Comparison of ENCODE assay signal across 24 cellular contexts in the genomic region with DNA sequence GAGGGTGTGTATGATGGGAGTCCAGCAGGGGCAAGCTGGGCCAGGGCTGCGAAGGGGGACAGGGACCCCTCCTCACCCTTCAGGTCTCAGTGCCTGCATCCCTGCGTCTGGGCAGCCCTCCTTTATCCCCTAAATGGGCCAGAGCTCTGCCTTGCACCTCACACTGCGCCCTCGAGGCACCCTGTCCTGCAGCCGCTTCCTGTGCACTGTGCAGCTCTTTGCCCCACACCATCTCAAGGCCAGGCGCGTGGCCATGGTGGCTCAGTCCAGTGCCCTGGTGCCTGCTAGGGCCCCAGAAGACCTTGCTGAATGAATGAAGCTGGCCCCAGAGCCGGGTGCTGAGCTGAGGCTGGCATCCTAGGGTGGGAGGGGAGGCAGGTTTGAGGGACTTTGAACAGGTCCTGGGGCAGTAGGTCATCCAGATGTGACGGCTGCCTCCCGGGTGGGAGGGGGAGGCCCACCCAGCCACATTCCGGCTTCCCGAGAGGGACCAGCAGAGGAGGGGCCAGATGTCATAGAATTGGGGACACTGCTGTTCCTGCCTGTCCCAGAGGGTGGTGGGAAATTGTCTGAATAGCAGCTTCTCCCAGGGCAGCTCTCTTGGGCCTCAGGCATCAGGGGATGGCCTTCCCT. TPM values are rescaled to one million over a fixed set of nuclear protein-coding genes. Genes with fewer than 3 reads are reported as not detected.
DNase-seq lines count a peak whose midpoint lies in the region; ATAC-seq, FAIRE-seq and TF ChIP-seq lines count a peak whose summit lies in the region.
"Had no signal": no experiment of that assay in that cellular context is flagged by ENCODE, and none has a peak within 500 bp of the region (broad histone marks: within the 10 kb centered on the region; RNA-seq: fewer than 3 reads in every experiment).

No MANE protein-coding gene starts in this region.

- no peak for DNase-seq in K562 (ENCODE audit: extremely low read depth in 1 of 4, low spot score in 3 of 4)
- DNase-seq in neural crest cell (ENCODE audit: low read depth, low spot score): no peak
- DNase-seq in HUDEP-2 (lab: John Stamatoyannopoulos, UW; ENCODE audit: unreplicated experiment in 76 of 76): no peak
- no peak for DNase-seq in stimulated activated CD4-positive, alpha-beta T cell treated with anti-CD3 and anti-CD28 coated beads, Interleukin-4, amount 100 ng/mL, for 4 hours
- DNase-seq in amygdala (lab: John Stamatoyannopoulos, UW): no peak
- DNase-seq: activated CD4-positive, alpha-beta memory T cell treated with anti-CD3 and anti-CD28 coated beads, Interleukin-2, amount 10 ng/mL, durations not matched to agents 7 days and 5 days; activated naive CD4-positive, alpha-beta T cell; central memory CD4-positive, alpha-beta T cell; KBM-7; left ventricle myocardium superior; NCI-H2171 treated with DMSO at 0.1 percent for 48 hours; NCI-H526 treated with DMSO at 0.1 percent for 48 hours; stimulated activated CD4-positive, alpha-beta T cell treated with anti-CD3 and anti-CD28 coated beads, Interleukin-2, amount 100 ng/mL, for 24 hours; stimulated activated naive CD4-positive, alpha-beta T cell; tibial artery had no signal

- TF ChIP-seq CTCF in K562 (IDR thresholded peaks at IDR 0.05 in 2 of 3, conservative IDR thresholded peaks at IDR 0.05 in 1 of 3; ENCODE audit: insufficient read depth in 2 of 3, low read depth in 1 of 3, low read length in 3 of 3): no peak
- no peak for TF ChIP-seq CTCF in neural crest cell (conservative IDR thresholded peaks at IDR 0.05)

- H3K36me3 ChIP-seq in ACC112 (ENCODE audit: insufficient read depth, low read length): no peaks in the 10 kb centered on the region
- peaks cover 41% of the 10 kb centered on the region for H3K36me3 ChIP-seq in HUES64 (ENCODE audit: insufficient read depth, low read length)
- peaks cover 50% of the 10 kb centered on the region; the same call in 2 of the 3 replicates for H3K36me3 ChIP-seq in K562 (ENCODE audit: control insufficient read depth, insufficient read depth, low read length)
- H3K36me3 ChIP-seq: prostate gland had no signal

- ATAC-seq in K562: no peak
- ATAC-seq in stimulated activated memory B cell treated with anti-CD40 and anti-IgM and Interleukin-4, amounts not matched to agents 10 μg/mL and 1 μg/mL and 100 μg/mL, for 72 hours: no peak
- ATAC-seq: activated CD4-positive, CD25-positive, alpha-beta regulatory T cell treated with anti-CD3 and anti-CD28 coated beads, Interleukin-2, amount 50 U/mL, for 24 hours; GM23338; left ventricle myocardium superior had no signal

- H4K20me1 ChIP-seq in K562 (replicated peaks; ENCODE audit: control insufficient read depth, insufficient read depth, low read length): 0 out of 2 replicates have a peak, but pooled peaks cover 5% of the 10 kb centered on the region

- peak overlapping the region; percentile 77 for H3K4me3 Mint-ChIP-seq in neural crest cell
- no peak overlapping the region for H3K4me3 Mint-ChIP-seq in stimulated activated memory B cell treated with anti-CD40 and anti-IgM and Interleukin-4, amounts not matched to agents 10 μg/mL and 1 μg/mL and 100 μg/mL, for 72 hours
- H3K4me3 Mint-ChIP-seq: activated CD4-positive, alpha-beta memory T cell treated with anti-CD3 and anti-CD28 coated beads, Interleukin-2, amount 10 ng/mL, durations not matched to agents 7 days and 5 days had no signal

- H3K4me1 ChIP-seq in ACC112 (ENCODE audit: control insufficient read depth, insufficient read depth, low read length, unreplicated experiment) (peaks cover 23% of the 10 kb centered on the region), HUES64 (ENCODE audit: insufficient read depth, low read length) (peaks cover 11% of the 10 kb centered on the region; the same call in 1 of the 2 replicates), K562 (replicated peaks in 1 of 2; ENCODE audit: control insufficient read depth in 2 of 2, insufficient read depth in 2 of 2, low read length in 2 of 2) (peaks cover 16 to 48% of the 10 kb centered on the region in 2 experiments; a peak in 4 of 5 replicates)

- H3K27ac ChIP-seq in ACC112 (ENCODE audit: low read depth, low read length): peak overlapping the region; percentile 70
- peak overlapping the region; percentile 41; the same call in 1 of the 2 replicates for H3K27ac ChIP-seq in HUES64 (ENCODE audit: low read depth, low read length)
- no peak overlapping the region for H3K27ac ChIP-seq in K562 (ENCODE audit: extremely low read depth, low read depth, low read length)
- H3K27ac ChIP-seq: C4-2B, HL-60, prostate gland, tibial artery had no signal

- intact Hi-C loops in K562 (cut with micrococcal nuclease): no loop called here

- H3K9me3 ChIP-seq in HUES64 (ENCODE audit: insufficient read depth, low read depth, low read length): no peaks in the 10 kb centered on the region
- no peaks in the 10 kb centered on the region for H3K9me3 ChIP-seq in K562 (replicated peaks; ENCODE audit: control insufficient read depth, insufficient read depth, low read depth, low read length)
- H3K9me3 ChIP-seq: prostate gland, tibial artery had no signal

- H3K9me3 Mint-ChIP-seq in neural crest cell: no peaks in the 10 kb centered on the region
- no peaks in the 10 kb centered on the region for H3K9me3 Mint-ChIP-seq in stimulated activated memory B cell treated with anti-CD40 and anti-IgM and Interleukin-4, amounts not matched to agents 10 μg/mL and 1 μg/mL and 100 μg/mL, for 72 hours
- H3K9me3 Mint-ChIP-seq: activated CD4-positive, alpha-beta memory T cell treated with anti-CD3 and anti-CD28 coated beads, Interleukin-2, amount 10 ng/mL, durations not matched to agents 7 days and 5 days; GM23338 had no signal

- no peak overlapping the region for H2AFZ ChIP-seq in ACC112 (ENCODE audit: low read length, unreplicated experiment)
- H2AFZ ChIP-seq in K562 (ENCODE audit: low read depth, low read length): no peak overlapping the region
- H2AFZ ChIP-seq: GM23338 had no signal

- H3K9me1 ChIP-seq in K562 (ENCODE audit: control insufficient read depth, insufficient read depth, low read length): no peaks in the 10 kb centered on the region

- H3K27ac Mint-ChIP-seq in neural crest cell (ENCODE audit: unreplicated experiment): no peak overlapping the region
- H3K27ac Mint-ChIP-seq in stimulated activated memory B cell treated with anti-CD40 and anti-IgM and Interleukin-4, amounts not matched to agents 10 μg/mL and 1 μg/mL and 100 μg/mL, for 72 hours: no peak overlapping the region
- H3K27ac Mint-ChIP-seq: activated CD4-positive, alpha-beta memory T cell treated with anti-CD3 and anti-CD28 coated beads, Interleukin-2, amount 10 ng/mL, durations not matched to agents 7 days and 5 days had no signal

- H3K4me2 ChIP-seq in K562 (ENCODE audit: insufficient read depth, low read length): no peak overlapping the region
- H3K4me2 ChIP-seq: GM23338 had no signal

- H3K4me1 Mint-ChIP-seq in neural crest cell: peaks cover 27% of the 10 kb centered on the region
- peaks cover 46% of the 10 kb centered on the region for H3K4me1 Mint-ChIP-seq in stimulated activated memory B cell treated with anti-CD40 and anti-IgM and Interleukin-4, amounts not matched to agents 10 μg/mL and 1 μg/mL and 100 μg/mL, for 72 hours

- no TSS peak for BruUV-seq in K562 (replicated peaks; lab: Mats Ljungman, UMichigan)

- no peaks in the 10 kb centered on the region for H3K36me3 Mint-ChIP-seq in neural crest cell (ENCODE audit: low read depth)
- H3K36me3 Mint-ChIP-seq in stimulated activated memory B cell treated with anti-CD40 and anti-IgM and Interleukin-4, amounts not matched to agents 10 μg/mL and 1 μg/mL and 100 μg/mL, for 72 hours: peaks cover 49% of the 10 kb centered on the region

- H3K9ac ChIP-seq in HUES64 (ENCODE audit: low read depth, low read length) (peak overlapping the region; percentile 24; the same call in 1 of the 2 replicates), K562 (ENCODE audit: insufficient read depth in 1 of 2, low read depth in 2 of 2, low read length in 2 of 2) (peak overlapping the region in 1 of 2 experiments; percentile 73; a peak in 2 of 4 replicates)

- TF ChIP-seq EP300 in K562 (IDR thresholded peaks at IDR 0.05; ENCODE audit: low read length): no peak

- TF ChIP-seq RAD21 in K562 (CRISPR knock-in tag; conservative IDR thresholded peaks at IDR 0.05 in 1 of 2, IDR thresholded peaks at IDR 0.05 in 1 of 2): no peak

- CTCF ChIA-PET in K562 (lab: Yijun Ruan, JAX; ENCODE audit: low intra/inter-chr PET ratio): no interaction called here

- H3K79me2 ChIP-seq in ACC112 (ENCODE audit: control insufficient read depth, insufficient read depth, low read length, unreplicated experiment): peaks cover 36% of the 10 kb centered on the region
- H3K79me2 ChIP-seq in K562 (ENCODE audit: control insufficient read depth, insufficient read depth, low read length): peaks cover 44% of the 10 kb centered on the region

- in situ Hi-C loops in K562 (cut with MboI): no loop called here

- WGBS in HUES64: 92% methylated on average over 12 of the region's 12 CpGs
- 93% methylated on average over 10 of the region's 12 CpGs for WGBS in K562 (ENCODE audit: insufficient coverage, low coverage, missing lambda C conversion rate)

- H3K27me3 Mint-ChIP-seq in neural crest cell (ENCODE audit: low read depth): no peaks in the 10 kb centered on the region
- H3K27me3 Mint-ChIP-seq in stimulated activated memory B cell treated with anti-CD40 and anti-IgM and Interleukin-4, amounts not matched to agents 10 μg/mL and 1 μg/mL and 100 μg/mL, for 72 hours: no peaks in the 10 kb centered on the region
- H3K27me3 Mint-ChIP-seq: activated CD4-positive, alpha-beta memory T cell treated with anti-CD3 and anti-CD28 coated beads, Interleukin-2, amount 10 ng/mL, durations not matched to agents 7 days and 5 days had no signal

- POLR2A ChIA-PET in K562 (lab: Yijun Ruan, JAX): interaction anchor here (0.5 to 7.7 kb wide), 5 partner anchors 9 to 94 kb away, joined by 3 to 78 read pairs (median 3); a partner anchor contains a TSS

- no peak overlapping the region for H3K4me3 ChIP-seq in ACC112 (ENCODE audit: low read depth, low read length)
- H3K4me3 ChIP-seq in HUES64 (ENCODE audit: low read length): no peak overlapping the region
- no peak overlapping the region for H3K4me3 ChIP-seq in K562
- H3K4me3 ChIP-seq: GM23338, prostate gland, tibial artery had no signal

- H3K27me3 ChIP-seq in ACC112 (ENCODE audit: insufficient read depth, low read length) (no peaks in the 10 kb centered on the region), HUES64 (ENCODE audit: insufficient read depth, low read length) (no peaks in the 10 kb centered on the region), K562 (ENCODE audit: control insufficient read depth in 2 of 2, insufficient read depth in 2 of 2, low read length in 2 of 2) (no peaks in the 10 kb centered on the region)
- H3K27me3 ChIP-seq: tibial artery had no signal

- TF ChIP-seq POLR2A in K562 (conservative IDR thresholded peaks at IDR 0.05): no peak

- FAIRE-seq in K562 (lab: Jason Lieb, UNC): no peak
- FAIRE-seq: endothelial cell of umbilical vein had no signal

RNA-seq across cellular contexts. Expression of a gene that starts 3.2 kb away (rescaled TPM):
- polyA plus RNA-seq in HUES64 (2013, experiment 1 of 2): 50.7 TPM
- 48.0 TPM for polyA plus RNA-seq in HUES64 (2013, experiment 2 of 2)
- 15.2 and 39.3 TPM in 2 replicates for total RNA-seq in K562 (2011; cell fraction: chromatin; rRNA removed; ENCODE audit: low replicate concordance)
- total RNA-seq in K562 (2011; cell fraction: nucleolus; rRNA removed): 28.5 and 28.7 TPM in 2 replicates
- total RNA-seq in K562 (2011; cell fraction: nucleoplasm; rRNA removed): 20.4 and 21.3 TPM in 2 replicates
- total RNA-seq in K562 (2014; rRNA removed) (43.5 and 67.6 TPM in 2 replicates), K562 (2014; rRNA removed; fragmentation: Illumina TruSeq; extraction: Trizol) (23.2 and 23.5 TPM in 2 replicates), K562 (2015; rRNA removed; fragmentation: Illumina TruSeq; extraction: Trizol) (32.7 and 33.2 TPM in 2 replicates), K562 (2021) (45.1 and 51.4 TPM in 2 replicates), neural crest cell (44.9 and 49.9 TPM in 2 replicates)
- polyA plus RNA-seq in K562 (2011; rRNA removed) (33.8 and 43.2 TPM in 2 replicates), K562 (2014; fragmentation: Illumina TruSeq; extraction: Trizol) (72.3 and 80.9 TPM in 2 replicates), K562 (2014; fragmentation: Nextera tagmentation; extraction: Ambion mirVana) (1 to 10 TPM; 1.4 to 4.3 TPM), K562 (2014; rRNA removed) (68.0 and 83.8 TPM in 2 replicates)
- polyA plus RNA-seq in K562 (2011; cell fraction: cytosol; rRNA removed): 30.2 and 37.1 TPM in 2 replicates
- 47.2 and 60.1 TPM in 2 replicates for polyA plus RNA-seq in K562 (2011; cell fraction: nucleus; rRNA removed)
- 77.4 and 90.9 TPM in 2 replicates for polyA plus RNA-seq in K562 (2012)
- polyA minus RNA-seq in K562 (2011; rRNA and poly(A)+ RNA removed): 13.6 and 18.4 TPM in 2 replicates
- polyA minus RNA-seq in K562 (2011; cell fraction: cytosol; rRNA and poly(A)+ RNA removed): 5.8 and 7.9 TPM in 2 replicates
- polyA minus RNA-seq in K562 (2011; cell fraction: nucleus; rRNA and poly(A)+ RNA removed): 8.5 and 8.7 TPM in 2 replicates

RNA-seq across cellular contexts. Expression of a gene that starts 6.9 kb away (rescaled TPM):
- 68.6 TPM for polyA plus RNA-seq in HUES64 (2013, experiment 1 of 2)
- polyA plus RNA-seq in HUES64 (2013, experiment 2 of 2): 78.5 TPM
- 19.6 and 23.8 TPM in 2 replicates for total RNA-seq in K562 (2011; cell fraction: chromatin; rRNA removed; ENCODE audit: low replicate concordance)
- total RNA-seq in K562 (2011; cell fraction: nucleolus; rRNA removed): 18.0 and 22.4 TPM in 2 replicates
- 12.5 and 22.0 TPM in 2 replicates for total RNA-seq in K562 (2011; cell fraction: nucleoplasm; rRNA removed)
- total RNA-seq in K562 (2014; rRNA removed) (191 and 236 TPM in 2 replicates), K562 (2014; rRNA removed; fragmentation: Illumina TruSeq; extraction: Trizol) (40.7 and 46.5 TPM in 2 replicates), K562 (2015; rRNA removed; fragmentation: Illumina TruSeq; extraction: Trizol) (66.9 and 67.3 TPM in 2 replicates), K562 (2021) (129 and 158 TPM in 2 replicates), neural crest cell (73.4 and 74.2 TPM in 2 replicates)
- polyA plus RNA-seq in K562 (2011; rRNA removed) (70.2 and 75.9 TPM in 2 replicates), K562 (2014; fragmentation: Illumina TruSeq; extraction: Trizol) (72.5 and 85.4 TPM in 2 replicates), K562 (2014; fragmentation: Nextera tagmentation; extraction: Ambion mirVana) (10 to 100 TPM; 11.5 to 20.6 TPM), K562 (2014; rRNA removed) (256 and 284 TPM in 2 replicates)
- 111 and 153 TPM in 2 replicates for polyA plus RNA-seq in K562 (2011; cell fraction: cytosol; rRNA removed)
- 45.5 and 64.0 TPM in 2 replicates for polyA plus RNA-seq in K562 (2011; cell fraction: nucleus; rRNA removed)
- polyA plus RNA-seq in K562 (2012): 69.4 and 92.1 TPM in 2 replicates
- 19.7 and 20.4 TPM in 2 replicates for polyA minus RNA-seq in K562 (2011; rRNA and poly(A)+ RNA removed)
- polyA minus RNA-seq in K562 (2011; cell fraction: cytosol; rRNA and poly(A)+ RNA removed): 15.6 and 16.5 TPM in 2 replicates
- polyA minus RNA-seq in K562 (2011; cell fraction: nucleus; rRNA and poly(A)+ RNA removed): 5.8 and 7.4 TPM in 2 replicates

RNA-seq across cellular contexts. Expression of a gene that starts 9.4 kb away (rescaled TPM):
- polyA plus RNA-seq in HUES64 (2013, experiment 1 of 2): 7.6 TPM
- 8.1 TPM for polyA plus RNA-seq in HUES64 (2013, experiment 2 of 2)
- total RNA-seq in K562 (2011; cell fraction: chromatin; rRNA removed; ENCODE audit: low replicate concordance): 2.0 TPM in 1 of 2 replicates, not detected in the other
- 4.0 and 4.2 TPM in 2 replicates for total RNA-seq in K562 (2011; cell fraction: nucleolus; rRNA removed)
- 1.5 and 1.8 TPM in 2 replicates for total RNA-seq in K562 (2011; cell fraction: nucleoplasm; rRNA removed)
- 5.0 and 5.8 TPM in 2 replicates for total RNA-seq in K562 (2014; rRNA removed)
- total RNA-seq in K562 (2014; rRNA removed; fragmentation: Illumina TruSeq; extraction: Trizol): 0.22 and 0.29 TPM in 2 replicates
- total RNA-seq in K562 (2015; rRNA removed; fragmentation: Illumina TruSeq; extraction: Trizol): 1.7 and 1.8 TPM in 2 replicates
- 5.6 and 6.6 TPM in 2 replicates for total RNA-seq in K562 (2021)
- polyA plus RNA-seq in K562 (2011; rRNA removed): 2.3 and 4.2 TPM in 2 replicates
- 6.2 and 11.3 TPM in 2 replicates for polyA plus RNA-seq in K562 (2011; cell fraction: cytosol; rRNA removed)
- 2.0 and 2.3 TPM in 2 replicates for polyA plus RNA-seq in K562 (2011; cell fraction: nucleus; rRNA removed)
- polyA plus RNA-seq in K562 (2012): 3.7 and 11.4 TPM in 2 replicates
- polyA plus RNA-seq in K562 (2014; fragmentation: Illumina TruSeq; extraction: Trizol): 0.97 and 2.3 TPM in 2 replicates
- polyA plus RNA-seq in K562 (2014; fragmentation: Nextera tagmentation; extraction: Ambion mirVana): under 1 TPM in 1 of 2 experiments, not detected in 1; 0.04 TPM
- 3.8 and 5.2 TPM in 2 replicates for polyA plus RNA-seq in K562 (2014; rRNA removed)
- polyA minus RNA-seq in K562 (2011; rRNA and poly(A)+ RNA removed): 0.96 and 1.6 TPM in 2 replicates
- polyA minus RNA-seq in K562 (2011; cell fraction: cytosol; rRNA and poly(A)+ RNA removed): 3.3 and 5.3 TPM in 2 replicates
- 2.7 and 3.0 TPM in 2 replicates for polyA minus RNA-seq in K562 (2011; cell fraction: nucleus; rRNA and poly(A)+ RNA removed)
- total RNA-seq in neural crest cell: 8.1 and 8.5 TPM in 2 replicates

RNA-seq across cellular contexts. Expression of a gene that starts 22.1 kb away (rescaled TPM):
- polyA plus RNA-seq in HUES64 (2013, experiment 1 of 2): 10.3 TPM
- 12.1 TPM for polyA plus RNA-seq in HUES64 (2013, experiment 2 of 2)
- 16.0 and 39.6 TPM in 2 replicates for total RNA-seq in K562 (2011; cell fraction: chromatin; rRNA removed; ENCODE audit: low replicate concordance)
- 22.4 and 24.5 TPM in 2 replicates for total RNA-seq in K562 (2011; cell fraction: nucleolus; rRNA removed)
- 14.4 and 15.8 TPM in 2 replicates for total RNA-seq in K562 (2011; cell fraction: nucleoplasm; rRNA removed)
- total RNA-seq in K562 (2014; rRNA removed): 2.5 and 3.5 TPM in 2 replicates
- total RNA-seq in K562 (2014; rRNA removed; fragmentation: Illumina TruSeq; extraction: Trizol): 0.51 and 0.73 TPM in 2 replicates
- total RNA-seq in K562 (2015; rRNA removed; fragmentation: Illumina TruSeq; extraction: Trizol): 1.6 and 2.4 TPM in 2 replicates
- total RNA-seq in K562 (2021): 7.6 and 8.5 TPM in 2 replicates
- 2.2 and 5.1 TPM in 2 replicates for polyA plus RNA-seq in K562 (2011; rRNA removed)
- 2.8 and 3.7 TPM in 2 replicates for polyA plus RNA-seq in K562 (2011; cell fraction: cytosol; rRNA removed)
- 32.7 and 44.1 TPM in 2 replicates for polyA plus RNA-seq in K562 (2011; cell fraction: nucleus; rRNA removed)
- polyA plus RNA-seq in K562 (2012): 4.9 and 11.8 TPM in 2 replicates
- polyA plus RNA-seq in K562 (2014; fragmentation: Illumina TruSeq; extraction: Trizol): 1.5 and 2.5 TPM in 2 replicates
- under 1 TPM in 1 of 2 experiments, not detected in 1; 0.07 TPM for polyA plus RNA-seq in K562 (2014; fragmentation: Nextera tagmentation; extraction: Ambion mirVana)
- 7.1 and 7.7 TPM in 2 replicates for polyA plus RNA-seq in K562 (2014; rRNA removed)
- polyA minus RNA-seq in K562 (2011; rRNA and poly(A)+ RNA removed): 1.6 TPM in 2 replicates
- 1.8 and 4.5 TPM in 2 replicates for polyA minus RNA-seq in K562 (2011; cell fraction: cytosol; rRNA and poly(A)+ RNA removed)
- polyA minus RNA-seq in K562 (2011; cell fraction: nucleus; rRNA and poly(A)+ RNA removed): 10.5 and 14.6 TPM in 2 replicates
- 37.4 and 43.3 TPM in 2 replicates for total RNA-seq in neural crest cell

RNA-seq across cellular contexts. Expression of a gene that starts 24.8 kb away (rescaled TPM):
- polyA plus RNA-seq in HUES64 (2013, experiment 1 of 2): 27.5 TPM
- polyA plus RNA-seq in HUES64 (2013, experiment 2 of 2): 24.0 TPM
- total RNA-seq in K562 (2011; cell fraction: chromatin; rRNA removed; ENCODE audit: low replicate concordance): 83.2 and 239 TPM in 2 replicates
- 206 and 242 TPM in 2 replicates for total RNA-seq in K562 (2011; cell fraction: nucleolus; rRNA removed)
- total RNA-seq in K562 (2011; cell fraction: nucleoplasm; rRNA removed): 112 and 116 TPM in 2 replicates
- total RNA-seq in K562 (2014; rRNA removed) (110 and 138 TPM in 2 replicates), K562 (2014; rRNA removed; fragmentation: Illumina TruSeq; extraction: Trizol) (9.8 and 13.5 TPM in 2 replicates), K562 (2015; rRNA removed; fragmentation: Illumina TruSeq; extraction: Trizol) (28.7 and 32.9 TPM in 2 replicates), K562 (2021) (107 and 110 TPM in 2 replicates), neural crest cell (57.8 TPM in 2 replicates)
- polyA plus RNA-seq in K562 (2011; rRNA removed) (22.6 and 38.0 TPM in 2 replicates), K562 (2014; fragmentation: Illumina TruSeq; extraction: Trizol) (19.0 and 35.4 TPM in 2 replicates), K562 (2014; fragmentation: Nextera tagmentation; extraction: Ambion mirVana) (1 to 10 TPM; 4.9 to 5.6 TPM), K562 (2014; rRNA removed) (124 and 143 TPM in 2 replicates)
- 38.5 and 83.5 TPM in 2 replicates for polyA plus RNA-seq in K562 (2011; cell fraction: cytosol; rRNA removed)
- 111 and 166 TPM in 2 replicates for polyA plus RNA-seq in K562 (2011; cell fraction: nucleus; rRNA removed)
- 45.8 and 50.2 TPM in 2 replicates for polyA plus RNA-seq in K562 (2012)
- 9.1 and 9.9 TPM in 2 replicates for polyA minus RNA-seq in K562 (2011; rRNA and poly(A)+ RNA removed)
- polyA minus RNA-seq in K562 (2011; cell fraction: cytosol; rRNA and poly(A)+ RNA removed): 23.5 and 50.0 TPM in 2 replicates
- 92.0 and 97.6 TPM in 2 replicates for polyA minus RNA-seq in K562 (2011; cell fraction: nucleus; rRNA and poly(A)+ RNA removed)
